Comparison of ENCODE assay signal across 1 cellular context in the genomic region with DNA sequence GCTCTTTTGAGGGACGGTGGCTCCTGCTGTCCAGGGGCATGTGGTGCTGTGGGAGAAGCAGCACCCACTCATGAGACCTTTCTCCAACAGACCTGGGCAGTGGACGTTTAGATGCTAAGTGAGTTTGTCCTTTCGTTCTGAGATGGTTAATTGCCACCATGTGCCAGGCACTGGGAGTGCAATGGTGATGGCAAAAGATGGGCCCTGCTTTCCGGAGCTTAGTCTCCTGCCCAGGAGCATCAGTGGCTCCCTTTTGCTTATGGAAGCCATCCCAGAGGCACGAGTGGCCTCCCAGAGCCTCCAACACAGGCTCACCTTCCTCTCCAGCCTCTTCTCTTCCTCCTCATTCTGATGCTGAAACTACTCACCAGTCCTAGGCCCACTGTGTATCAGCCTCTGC.
TF ChIP-seq lines count a peak whose summit lies in the region.

No MANE protein-coding gene starts in this region.

TF ChIP-seq in HEK293T, 16 proteins besides CTCF, POLR2A, EP300 and RAD21 (continued from another document):
- TF ChIP-seq PKNOX1 (IDR thresholded peaks at IDR 0.05) = no peak
- no peak for TF ChIP-seq CTBP1 (IDR thresholded peaks at IDR 0.05; ENCODE audit: borderline replicate concordance)
- TF ChIP-seq HDGF (IDR thresholded peaks at IDR 0.05; ENCODE audit: borderline replicate concordance) = no peak
- TF ChIP-seq SP1 (IDR thresholded peaks at IDR 0.05) = no peak
- TF ChIP-seq ZNF384 (IDR thresholded peaks at IDR 0.05) = no peak
- no peak for TF ChIP-seq NFRKB (IDR thresholded peaks at IDR 0.05)
- TF ChIP-seq FOXK2 (IDR thresholded peaks at IDR 0.05) = no peak
